Comparison of ENCODE assay signal across 9 cellular contexts in genomic region chr10:84613336-84614021, GRCh38.
DNase-seq lines count a peak whose midpoint lies in the region; ATAC-seq, FAIRE-seq and TF ChIP-seq lines count a peak whose summit lies in the region.
"Had no signal": no experiment of that assay in that cellular context is flagged by ENCODE, and none has a peak within 500 bp of the region (broad histone marks: within the 10 kb centered on the region; RNA-seq: fewer than 3 reads in every experiment).

No MANE protein-coding gene starts in this region.

- no peak overlapping the region for H3K9ac ChIP-seq in keratinocyte (ENCODE audit: control insufficient read depth, extremely low read depth, insufficient read depth, low read length)

- no peak overlapping the region for H3K4me3 Mint-ChIP-seq in CD4-positive, alpha-beta T cell

- H2AFZ ChIP-seq in keratinocyte (ENCODE audit: control insufficient read depth, low read length) = no peak overlapping the region

- no peak overlapping the region for H3K4me2 ChIP-seq in keratinocyte (ENCODE audit: control insufficient read depth, extremely low read depth, insufficient read depth, low read depth, low read length)

- peaks cover 42% of the 10 kb centered on the region for H3K27me3 Mint-ChIP-seq in CD4-positive, alpha-beta T cell

- dilution Hi-C loops in keratinocyte (cut with MboI; ENCODE audit: extremely low pct_ligation_motif_present, low sequenced_read_pairs) = no loop called here

- H3K9me3 ChIP-seq in keratinocyte (ENCODE audit: control insufficient read depth, low read depth, low read length) = no peaks in the 10 kb centered on the region
- no peaks in the 10 kb centered on the region for H3K9me3 ChIP-seq in CD4-positive, alpha-beta T cell (ENCODE audit: control insufficient read depth, low read length)
- H3K9me3 ChIP-seq: thoracic aorta had no signal

- H3K4me1 Mint-ChIP-seq in CD4-positive, alpha-beta T cell (ENCODE audit: low read depth) = no peaks in the 10 kb centered on the region

- H3K27me3 ChIP-seq in keratinocyte (ENCODE audit: control insufficient read depth, extremely low read depth, insufficient read depth, low read length) = no peaks in the 10 kb centered on the region
- peaks cover 8% of the 10 kb centered on the region for H3K27me3 ChIP-seq in CD4-positive, alpha-beta T cell (ENCODE audit: control insufficient read depth, insufficient read depth, low read length)

- H3K27ac Mint-ChIP-seq in CD4-positive, alpha-beta T cell = no peak overlapping the region

- peak; percentile 13; the same call in 1 of the 2 replicates for TF ChIP-seq CTCF in WI38 (IDR thresholded peaks at IDR 0.05; ENCODE audit: low read depth, low read length)
- TF ChIP-seq CTCF in keratinocyte (optimal IDR thresholded peaks at IDR 0.05 in 1 of 3, IDR thresholded peaks at IDR 0.05 in 1 of 3, conservative IDR thresholded peaks at IDR 0.05 in 1 of 3; ENCODE audit: extremely low read depth in 1 of 3, insufficient read depth in 2 of 3, low read length in 3 of 3) = peak; percentile 34 to 72 (median 71)
- TF ChIP-seq CTCF in CD4-positive, alpha-beta T cell (IDR thresholded peaks at IDR 0.05) = no peak

- FAIRE-seq in keratinocyte (lab: Jason Lieb, UNC) = no peak

- no peak overlapping the region for H3K4me3 ChIP-seq in WI38 (ENCODE audit: low read depth, low read length)
- H3K4me3 ChIP-seq in keratinocyte (ENCODE audit: control insufficient read depth in 2 of 3, extremely low read depth in 1 of 3, insufficient read depth in 2 of 3, low read depth in 1 of 3, low read length in 3 of 3) = no peak overlapping the region
- H3K4me3 ChIP-seq: thoracic aorta had no signal

- no peaks in the 10 kb centered on the region for H4K20me1 ChIP-seq in keratinocyte (ENCODE audit: control insufficient read depth, extremely low read depth, insufficient read depth, low read length)

- H3K36me3 Mint-ChIP-seq in CD4-positive, alpha-beta T cell (ENCODE audit: low read depth) = no peaks in the 10 kb centered on the region

- H3K36me3 ChIP-seq in keratinocyte (ENCODE audit: control insufficient read depth in 2 of 2, extremely low read depth in 1 of 2, insufficient read depth in 2 of 2, low read length in 2 of 2) = no peaks in the 10 kb centered on the region
- H3K36me3 ChIP-seq: thoracic aorta had no signal

- POLR2A ChIA-PET in CD4-positive, alpha-beta T cell (lab: Charles Lee) = no interaction called here

- H3K9me3 Mint-ChIP-seq in CD4-positive, alpha-beta T cell = no peaks in the 10 kb centered on the region

- no peak overlapping the region for H3K27ac ChIP-seq in keratinocyte (ENCODE audit: control insufficient read depth, insufficient read depth, low read length)
- H3K27ac ChIP-seq in CD4-positive, alpha-beta T cell (ENCODE audit: low read depth, low read length) = no peak overlapping the region
- H3K27ac ChIP-seq: thoracic aorta had no signal

- peak; percentile 62 for ATAC-seq in GM21528 (IDR thresholded peaks at IDR 0.05; ENCODE audit: low FRiP score, unreplicated experiment)
- ATAC-seq in CD4-positive, alpha-beta T cell (ENCODE audit: poor library complexity) = no peak
- no peak for ATAC-seq in GM19328 (IDR thresholded peaks at IDR 0.05; ENCODE audit: unreplicated experiment)

- H3K4me1 ChIP-seq in keratinocyte (ENCODE audit: control insufficient read depth, extremely low read depth, insufficient read depth, low read length) = no peaks in the 10 kb centered on the region

- DNase-seq in DMS114 treated with DMSO at 0.1 percent for 48 hours (lab: John Stamatoyannopoulos, UW; ENCODE audit: unreplicated experiment) (peak; percentile 89), NCI-H1092 (lab: John Stamatoyannopoulos, UW) (peak; percentile 85), keratinocyte (ENCODE audit: low read depth, low spot score) (peak; percentile 4), posterior vena cava (ENCODE audit: low spot score) (no peak)
- DNase-seq in CD4-positive, alpha-beta T cell = no peak

- no peaks in the 10 kb centered on the region for H3K9me1 ChIP-seq in keratinocyte (ENCODE audit: control insufficient read depth, extremely low read depth, insufficient read depth, low read length)

- H3K79me2 ChIP-seq in keratinocyte (ENCODE audit: control insufficient read depth, insufficient read depth, low read length) = no peaks in the 10 kb centered on the region

- intact Hi-C loops in CD4-positive, alpha-beta T cell (cut with DNase I, micrococcal nuclease) = no loop called here
- intact Hi-C loops in posterior vena cava (cut with DNase I) = no loop called here

- CTCF ChIA-PET in CD4-positive, alpha-beta T cell (lab: Charles Lee) = no interaction called here

Comparison
In these comparisons a context has a peak if more than half of its experiments do, and no peak if none do; other contexts are left out.
1. DNase-seq: peak in DMS114 treated with DMSO at 0.1 percent for 48 hours (single experiment), NCI-H1092 (single experiment) and keratinocyte (single experiment); none in CD4-positive, alpha-beta T cell (0 of 10) and posterior vena cava (single experiment).